Comparison of ENCODE assay signal across 7 cellular contexts in genomic region chr19:13441810-13442512, GRCh38.
DNase-seq lines count a peak whose midpoint lies in the region; TF ChIP-seq lines count a peak whose summit lies in the region.

No MANE protein-coding gene starts in this region.

- H2BK15ac ChIP-seq in neuronal stem cell (ENCODE audit: low read length) = no peak overlapping the region

- no peaks in the 10 kb centered on the region for H3K9me3 ChIP-seq in neuronal stem cell (replicated peaks in 1 of 2; ENCODE audit: control insufficient read depth in 2 of 2, insufficient read depth in 1 of 2, low read depth in 1 of 2, low read length in 2 of 2)

- H3K4me2 ChIP-seq in neuronal stem cell (ENCODE audit: insufficient read depth, low read length, poor library complexity, severe bottlenecking) = no peak overlapping the region

- H3K27ac ChIP-seq in HL-60 (replicated peaks) = no peak overlapping the region
- H3K27ac ChIP-seq in neuronal stem cell (replicated peaks; ENCODE audit: low read length) = no peak overlapping the region

- no peak overlapping the region for H4K91ac ChIP-seq in neuronal stem cell (ENCODE audit: low read depth, low read length, poor library complexity)

- DNase-seq in HL-60 (ENCODE audit: low read depth in 1 of 2, low spot score in 1 of 2) = peak; percentile 11 to 23
- peak in 3 of 5 experiments; percentile 8 to 37 (median 37) for DNase-seq in T-helper 2 cell
- peak; percentile 23 to 68 for DNase-seq in T47D (ENCODE audit: low read depth in 1 of 2, low spot score in 1 of 2)
- peak; percentile 79 for DNase-seq in neuronal stem cell (ENCODE audit: low spot score)
- no peak for DNase-seq in pons (ENCODE audit: low spot score)
- no peak for DNase-seq in NCI-H748 (lab: John Stamatoyannopoulos, UW; ENCODE audit: unreplicated experiment)
- no peak for DNase-seq in NCI-H2029 treated with DMSO at 0.1 percent for 48 hours (lab: John Stamatoyannopoulos, UW)

- no CpG with 5 or more reads among the region's 10 CpGs for WGBS in neuronal stem cell (ENCODE audit: extremely low coverage in 2 of 2, insufficient read length in 2 of 2, insufficient replicate concordance in 1 of 2), 2 donors

- no peak overlapping the region for H2BK120ac ChIP-seq in neuronal stem cell (ENCODE audit: low read depth, low read length)

- H3K4me1 ChIP-seq in neuronal stem cell (ENCODE audit: control insufficient read depth in 2 of 2, insufficient read depth in 1 of 2, low read depth in 1 of 2, low read length in 2 of 2) = no peaks in the 10 kb centered on the region

- H3K18ac ChIP-seq in neuronal stem cell (ENCODE audit: low read length) = no peak overlapping the region

- H3K27me3 ChIP-seq in HL-60 (ENCODE audit: insufficient read depth, poor library complexity, severe bottlenecking) (no peaks in the 10 kb centered on the region), neuronal stem cell (ENCODE audit: control insufficient read depth in 3 of 3, insufficient read depth in 3 of 3, low read depth in 1 of 3, low read length in 3 of 3) (no peaks in the 10 kb centered on the region)

- no peak overlapping the region for H3K23ac ChIP-seq in neuronal stem cell (ENCODE audit: low read depth, low read length, poor library complexity)

- H3K4me3 ChIP-seq in HL-60 (replicated peaks; ENCODE audit: insufficient read depth, low read length) = no peak overlapping the region
- no peak overlapping the region for H3K4me3 ChIP-seq in neuronal stem cell (ENCODE audit: low read length in 2 of 2)

- TF ChIP-seq CTCF in HL-60 (IDR thresholded peaks at IDR 0.05; ENCODE audit: insufficient read depth, low read length) = no peak

- no peak overlapping the region for H2BK12ac ChIP-seq in neuronal stem cell (ENCODE audit: low read length)

- H2AFZ ChIP-seq in neuronal stem cell (ENCODE audit: low read length) = no peak overlapping the region

- no peaks in the 10 kb centered on the region for H3K79me1 ChIP-seq in neuronal stem cell (ENCODE audit: low read depth, low read length)

- H2AK5ac ChIP-seq in neuronal stem cell (ENCODE audit: low read depth, low read length) = no peak overlapping the region

- no peak overlapping the region for H3K9ac ChIP-seq in neuronal stem cell (ENCODE audit: low read depth, low read length, poor library complexity)

- no peak overlapping the region for H3K4ac ChIP-seq in neuronal stem cell (ENCODE audit: low read length)

- H4K8ac ChIP-seq in neuronal stem cell (ENCODE audit: low read depth, low read length) = no peak overlapping the region

- in situ Hi-C loops in T47D (cut with HindIII; ENCODE audit: low pct_unique_long_range_greater_than_20kb, low sequenced_read_pairs) = no loop called here

- no peak overlapping the region for H2BK5ac ChIP-seq in neuronal stem cell (ENCODE audit: low read length)

- no peak overlapping the region for H3K14ac ChIP-seq in neuronal stem cell (ENCODE audit: low read length)

- H3K36me3 ChIP-seq in neuronal stem cell (replicated peaks in 1 of 2; ENCODE audit: control insufficient read depth in 2 of 2, insufficient read depth in 2 of 2, low read length in 2 of 2) = no peaks in the 10 kb centered on the region

Comparison
In these comparisons a context has a peak if more than half of its experiments do, and no peak if none do; other contexts are left out.
1. DNase-seq: peak in HL-60 (2 of 2), T-helper 2 cell (3 of 5), T47D (2 of 2) and neuronal stem cell (single experiment); none in pons (single experiment), NCI-H748 (single experiment) and NCI-H2029 treated with DMSO at 0.1 percent for 48 hours (single experiment).